Comparison of ENCODE assay signal across 1 cellular context in the genomic region with DNA sequence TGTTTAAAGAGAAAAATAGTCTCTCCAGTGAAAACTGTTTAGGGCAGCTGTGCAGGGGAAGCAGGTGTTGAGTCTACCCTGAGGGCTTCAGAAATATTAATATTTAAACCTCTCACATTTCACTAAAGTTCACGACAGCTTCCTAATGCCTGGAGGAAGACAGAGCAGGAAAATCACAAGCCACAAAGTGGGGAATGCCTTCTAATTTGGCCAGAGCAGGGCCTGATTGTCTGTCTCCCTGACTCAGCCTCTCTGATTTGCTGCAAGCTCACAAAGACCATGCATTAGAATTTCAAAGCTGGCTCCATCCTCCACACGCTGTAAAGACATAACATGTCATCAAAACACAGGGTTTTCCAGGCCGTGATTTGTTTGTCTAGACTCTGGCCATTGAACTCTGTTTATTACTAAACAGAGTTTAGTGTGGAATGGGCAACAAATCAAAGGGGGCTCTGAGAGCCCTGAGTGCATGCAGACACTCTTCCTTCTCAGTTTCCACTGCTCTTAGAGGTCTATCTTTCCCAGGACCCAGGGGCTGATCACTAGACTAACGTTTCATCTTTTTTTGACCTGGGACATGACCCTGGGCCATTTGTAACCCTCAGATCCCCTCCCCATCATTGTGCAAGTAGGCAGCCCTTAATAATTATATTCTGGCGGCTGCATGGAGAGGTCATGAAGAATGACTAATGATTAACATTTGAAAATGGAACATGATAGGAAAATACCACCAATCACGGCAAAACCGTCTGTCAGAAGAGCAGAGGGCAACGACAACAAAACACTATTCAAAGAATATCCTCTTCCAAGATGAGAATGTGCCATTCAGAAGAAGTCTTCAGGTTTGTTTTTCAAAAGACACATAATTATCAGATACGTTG.
TF ChIP-seq lines count a peak whose summit lies in the region.

No MANE protein-coding gene starts in this region.

TF ChIP-seq in HepG2, 621 proteins besides CTCF, POLR2A, EP300 and RAD21 (continued from another document and continues in another):
- TF ChIP-seq NBN (conservative IDR thresholded peaks at IDR 0.05) (no peak), PLRG1 (conservative IDR thresholded peaks at IDR 0.05) (no peak), HNRNPUL1 (IDR thresholded peaks at IDR 0.05; ENCODE audit: low read depth, low read length) (peak; percentile 92; the same call in 1 of the 2 replicates), AGO2 (optimal IDR thresholded peaks at IDR 0.05; ENCODE audit: low read depth, low read length) (no peak), ARNT2 (CRISPR knock-in tag; IDR thresholded peaks at IDR 0.05; ENCODE audit: low read depth) (peak; percentile 49), ZSCAN22 (CRISPR knock-in tag; IDR thresholded peaks at IDR 0.05) (no peak), ZNF792 (CRISPR knock-in tag; IDR thresholded peaks at IDR 0.05) (0 out of 2 replicates have a peak, but pooled peaks have one; percentile 38), ZNF205 (CRISPR knock-in tag; IDR thresholded peaks at IDR 0.05) (no peak), SMAD9 (CRISPR knock-in tag; IDR thresholded peaks at IDR 0.05) (no peak), ZNF101 (CRISPR knock-in tag; IDR thresholded peaks at IDR 0.05; ENCODE audit: borderline replicate concordance, low read depth) (no peak), ZNF644 (CRISPR knock-in tag; IDR thresholded peaks at IDR 0.05; ENCODE audit: low read depth) (peak; percentile 13; the same call in 1 of the 2 replicates), POLR2G (IDR thresholded peaks at IDR 0.05; ENCODE audit: low read depth, low read length) (peak; percentile 65), MYNN (CRISPR knock-in tag; IDR thresholded peaks at IDR 0.05; ENCODE audit: low read depth) (no peak), RFX5 (IDR thresholded peaks at IDR 0.05; ENCODE audit: low read depth, low read length) (no peak), SP5 (CRISPR knock-in tag; IDR thresholded peaks at IDR 0.05; ENCODE audit: borderline replicate concordance, low read depth) (peak; percentile 98), MAFK (conservative IDR thresholded peaks at IDR 0.05 in 1 of 2, IDR thresholded peaks at IDR 0.05 in 1 of 2; ENCODE audit: low read length in 2 of 2) (no peak)
- TF ChIP-seq, protein P1, sequence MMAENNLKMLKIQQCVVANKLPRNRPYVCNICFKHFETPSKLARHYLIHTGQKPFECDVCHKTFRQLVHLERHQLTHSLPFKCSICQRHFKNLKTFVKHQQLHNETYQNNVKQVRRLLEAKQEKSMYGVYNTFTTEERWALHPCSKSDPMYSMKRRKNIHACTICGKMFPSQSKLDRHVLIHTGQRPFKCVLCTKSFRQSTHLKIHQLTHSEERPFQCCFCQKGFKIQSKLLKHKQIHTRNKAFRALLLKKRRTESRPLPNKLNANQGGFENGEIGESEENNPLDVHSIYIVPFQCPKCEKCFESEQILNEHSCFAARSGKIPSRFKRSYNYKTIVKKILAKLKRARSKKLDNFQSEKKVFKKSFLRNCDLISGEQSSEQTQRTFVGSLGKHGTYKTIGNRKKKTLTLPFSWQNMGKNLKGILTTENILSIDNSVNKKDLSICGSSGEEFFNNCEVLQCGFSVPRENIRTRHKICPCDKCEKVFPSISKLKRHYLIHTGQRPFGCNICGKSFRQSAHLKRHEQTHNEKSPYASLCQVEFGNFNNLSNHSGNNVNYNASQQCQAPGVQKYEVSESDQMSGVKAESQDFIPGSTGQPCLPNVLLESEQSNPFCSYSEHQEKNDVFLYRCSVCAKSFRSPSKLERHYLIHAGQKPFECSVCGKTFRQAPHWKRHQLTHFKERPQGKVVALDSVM (CRISPR knock-in tag; IDR thresholded peaks at IDR 0.05) = 0 out of 2 replicates have a peak, but pooled peaks have one; percentile 15
- TF ChIP-seq, protein P2, sequence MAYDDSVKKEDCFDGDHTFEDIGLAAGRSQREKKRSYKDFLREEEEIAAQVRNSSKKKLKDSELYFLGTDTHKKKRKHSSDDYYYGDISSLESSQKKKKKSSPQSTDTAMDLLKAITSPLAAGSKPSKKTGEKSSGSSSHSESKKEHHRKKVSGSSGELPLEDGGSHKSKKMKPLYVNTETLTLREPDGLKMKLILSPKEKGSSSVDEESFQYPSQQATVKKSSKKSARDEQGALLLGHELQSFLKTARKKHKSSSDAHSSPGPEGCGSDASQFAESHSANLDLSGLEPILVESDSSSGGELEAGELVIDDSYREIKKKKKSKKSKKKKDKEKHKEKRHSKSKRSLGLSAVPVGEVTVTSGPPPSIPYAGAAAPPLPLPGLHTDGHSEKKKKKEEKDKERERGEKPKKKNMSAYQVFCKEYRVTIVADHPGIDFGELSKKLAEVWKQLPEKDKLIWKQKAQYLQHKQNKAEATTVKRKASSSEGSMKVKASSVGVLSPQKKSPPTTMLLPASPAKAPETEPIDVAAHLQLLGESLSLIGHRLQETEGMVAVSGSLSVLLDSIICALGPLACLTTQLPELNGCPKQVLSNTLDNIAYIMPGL (CRISPR knock-in tag; IDR thresholded peaks at IDR 0.05; ENCODE audit: borderline replicate concordance in 1 of 2, low read depth in 1 of 2) = 0 out of 4 replicates have a peak, but pooled peaks of 1 of the 2 experiments have one; percentile 26
- TF ChIP-seq, protein P3, sequence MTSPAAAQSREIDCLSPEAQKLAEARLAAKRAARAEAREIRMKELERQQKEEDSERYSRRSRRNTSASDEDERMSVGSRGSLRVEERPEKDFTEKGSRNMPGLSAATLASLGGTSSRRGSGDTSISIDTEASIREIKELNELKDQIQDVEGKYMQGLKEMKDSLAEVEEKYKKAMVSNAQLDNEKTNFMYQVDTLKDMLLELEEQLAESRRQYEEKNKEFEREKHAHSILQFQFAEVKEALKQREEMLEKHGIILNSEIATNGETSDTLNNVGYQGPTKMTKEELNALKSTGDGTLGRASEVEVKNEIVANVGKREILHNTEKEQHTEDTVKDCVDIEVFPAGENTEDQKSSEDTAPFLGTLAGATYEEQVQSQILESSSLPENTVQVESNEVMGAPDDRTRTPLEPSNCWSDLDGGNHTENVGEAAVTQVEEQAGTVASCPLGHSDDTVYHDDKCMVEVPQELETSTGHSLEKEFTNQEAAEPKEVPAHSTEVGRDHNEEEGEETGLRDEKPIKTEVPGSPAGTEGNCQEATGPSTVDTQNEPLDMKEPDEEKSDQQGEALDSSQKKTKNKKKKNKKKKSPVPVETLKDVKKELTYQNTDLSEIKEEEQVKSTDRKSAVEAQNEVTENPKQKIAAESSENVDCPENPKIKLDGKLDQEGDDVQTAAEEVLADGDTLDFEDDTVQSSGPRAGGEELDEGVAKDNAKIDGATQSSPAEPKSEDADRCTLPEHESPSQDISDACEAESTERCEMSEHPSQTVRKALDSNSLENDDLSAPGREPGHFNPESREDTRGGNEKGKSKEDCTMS (CRISPR knock-in tag; conservative IDR thresholded peaks at IDR 0.05) = no peak
- TF ChIP-seq, protein P4, sequence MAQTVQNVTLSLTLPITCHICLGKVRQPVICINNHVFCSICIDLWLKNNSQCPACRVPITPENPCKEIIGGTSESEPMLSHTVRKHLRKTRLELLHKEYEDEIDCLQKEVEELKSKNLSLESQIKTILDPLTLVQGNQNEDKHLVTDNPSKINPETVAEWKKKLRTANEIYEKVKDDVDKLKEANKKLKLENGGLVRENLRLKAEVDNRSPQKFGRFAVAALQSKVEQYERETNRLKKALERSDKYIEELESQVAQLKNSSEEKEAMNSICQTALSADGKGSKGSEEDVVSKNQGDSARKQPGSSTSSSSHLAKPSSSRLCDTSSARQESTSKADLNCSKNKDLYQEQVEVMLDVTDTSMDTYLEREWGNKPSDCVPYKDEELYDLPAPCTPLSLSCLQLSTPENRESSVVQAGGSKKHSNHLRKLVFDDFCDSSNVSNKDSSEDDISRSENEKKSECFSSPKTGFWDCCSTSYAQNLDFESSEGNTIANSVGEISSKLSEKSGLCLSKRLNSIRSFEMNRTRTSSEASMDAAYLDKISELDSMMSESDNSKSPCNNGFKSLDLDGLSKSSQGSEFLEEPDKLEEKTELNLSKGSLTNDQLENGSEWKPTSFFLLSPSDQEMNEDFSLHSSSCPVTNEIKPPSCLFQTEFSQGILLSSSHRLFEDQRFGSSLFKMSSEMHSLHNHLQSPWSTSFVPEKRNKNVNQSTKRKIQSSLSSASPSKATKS (CRISPR knock-in tag; IDR thresholded peaks at IDR 0.05) = no peak
- TF ChIP-seq, protein P5, sequence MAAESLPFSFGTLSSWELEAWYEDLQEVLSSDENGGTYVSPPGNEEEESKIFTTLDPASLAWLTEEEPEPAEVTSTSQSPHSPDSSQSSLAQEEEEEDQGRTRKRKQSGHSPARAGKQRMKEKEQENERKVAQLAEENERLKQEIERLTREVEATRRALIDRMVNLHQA (CRISPR knock-in tag; IDR thresholded peaks at IDR 0.05) = no peak
- TF ChIP-seq, protein P6, sequence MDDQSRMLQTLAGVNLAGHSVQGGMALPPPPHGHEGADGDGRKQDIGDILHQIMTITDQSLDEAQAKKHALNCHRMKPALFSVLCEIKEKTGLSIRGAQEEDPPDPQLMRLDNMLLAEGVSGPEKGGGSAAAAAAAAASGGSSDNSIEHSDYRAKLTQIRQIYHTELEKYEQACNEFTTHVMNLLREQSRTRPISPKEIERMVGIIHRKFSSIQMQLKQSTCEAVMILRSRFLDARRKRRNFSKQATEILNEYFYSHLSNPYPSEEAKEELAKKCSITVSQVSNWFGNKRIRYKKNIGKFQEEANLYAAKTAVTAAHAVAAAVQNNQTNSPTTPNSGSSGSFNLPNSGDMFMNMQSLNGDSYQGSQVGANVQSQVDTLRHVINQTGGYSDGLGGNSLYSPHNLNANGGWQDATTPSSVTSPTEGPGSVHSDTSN (CRISPR knock-in tag; IDR thresholded peaks at IDR 0.05; ENCODE audit: borderline replicate concordance) = no peak
- TF ChIP-seq, protein P7, sequence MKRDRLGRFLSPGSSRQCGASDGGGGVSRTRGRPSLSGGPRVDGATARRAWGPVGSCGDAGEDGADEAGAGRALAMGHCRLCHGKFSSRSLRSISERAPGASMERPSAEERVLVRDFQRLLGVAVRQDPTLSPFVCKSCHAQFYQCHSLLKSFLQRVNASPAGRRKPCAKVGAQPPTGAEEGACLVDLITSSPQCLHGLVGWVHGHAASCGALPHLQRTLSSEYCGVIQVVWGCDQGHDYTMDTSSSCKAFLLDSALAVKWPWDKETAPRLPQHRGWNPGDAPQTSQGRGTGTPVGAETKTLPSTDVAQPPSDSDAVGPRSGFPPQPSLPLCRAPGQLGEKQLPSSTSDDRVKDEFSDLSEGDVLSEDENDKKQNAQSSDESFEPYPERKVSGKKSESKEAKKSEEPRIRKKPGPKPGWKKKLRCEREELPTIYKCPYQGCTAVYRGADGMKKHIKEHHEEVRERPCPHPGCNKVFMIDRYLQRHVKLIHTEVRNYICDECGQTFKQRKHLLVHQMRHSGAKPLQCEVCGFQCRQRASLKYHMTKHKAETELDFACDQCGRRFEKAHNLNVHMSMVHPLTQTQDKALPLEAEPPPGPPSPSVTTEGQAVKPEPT (CRISPR knock-in tag; IDR thresholded peaks at IDR 0.05; ENCODE audit: low read depth) = no peak
- TF ChIP-seq, protein P8, sequence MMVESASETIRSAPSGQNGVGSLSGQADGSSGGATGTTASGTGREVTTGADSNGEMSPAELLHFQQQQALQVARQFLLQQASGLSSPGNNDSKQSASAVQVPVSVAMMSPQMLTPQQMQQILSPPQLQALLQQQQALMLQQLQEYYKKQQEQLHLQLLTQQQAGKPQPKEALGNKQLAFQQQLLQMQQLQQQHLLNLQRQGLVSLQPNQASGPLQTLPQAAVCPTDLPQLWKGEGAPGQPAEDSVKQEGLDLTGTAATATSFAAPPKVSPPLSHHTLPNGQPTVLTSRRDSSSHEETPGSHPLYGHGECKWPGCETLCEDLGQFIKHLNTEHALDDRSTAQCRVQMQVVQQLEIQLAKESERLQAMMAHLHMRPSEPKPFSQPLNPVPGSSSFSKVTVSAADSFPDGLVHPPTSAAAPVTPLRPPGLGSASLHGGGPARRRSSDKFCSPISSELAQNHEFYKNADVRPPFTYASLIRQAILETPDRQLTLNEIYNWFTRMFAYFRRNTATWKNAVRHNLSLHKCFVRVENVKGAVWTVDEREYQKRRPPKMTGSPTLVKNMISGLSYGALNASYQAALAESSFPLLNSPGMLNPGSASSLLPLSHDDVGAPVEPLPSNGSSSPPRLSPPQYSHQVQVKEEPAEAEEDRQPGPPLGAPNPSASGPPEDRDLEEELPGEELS (CRISPR knock-in tag; IDR thresholded peaks at IDR 0.05) = peak; percentile 95
- TF ChIP-seq, protein P9, sequence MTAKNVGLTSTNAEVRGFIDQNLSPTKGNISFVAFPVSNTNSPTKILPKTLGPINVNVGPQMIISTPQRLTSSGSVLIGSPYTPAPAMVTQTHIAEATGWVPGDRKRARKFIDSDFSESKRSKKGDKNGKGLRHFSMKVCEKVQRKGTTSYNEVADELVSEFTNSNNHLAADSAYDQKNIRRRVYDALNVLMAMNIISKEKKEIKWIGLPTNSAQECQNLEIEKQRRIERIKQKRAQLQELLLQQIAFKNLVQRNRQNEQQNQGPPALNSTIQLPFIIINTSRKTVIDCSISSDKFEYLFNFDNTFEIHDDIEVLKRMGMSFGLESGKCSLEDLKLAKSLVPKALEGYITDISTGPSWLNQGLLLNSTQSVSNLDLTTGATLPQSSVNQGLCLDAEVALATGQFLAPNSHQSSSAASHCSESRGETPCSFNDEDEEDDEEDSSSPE (CRISPR knock-in tag; IDR thresholded peaks at IDR 0.05) = 0 out of 2 replicates have a peak, but pooled peaks have one; percentile 11
- TF ChIP-seq, protein P10, sequence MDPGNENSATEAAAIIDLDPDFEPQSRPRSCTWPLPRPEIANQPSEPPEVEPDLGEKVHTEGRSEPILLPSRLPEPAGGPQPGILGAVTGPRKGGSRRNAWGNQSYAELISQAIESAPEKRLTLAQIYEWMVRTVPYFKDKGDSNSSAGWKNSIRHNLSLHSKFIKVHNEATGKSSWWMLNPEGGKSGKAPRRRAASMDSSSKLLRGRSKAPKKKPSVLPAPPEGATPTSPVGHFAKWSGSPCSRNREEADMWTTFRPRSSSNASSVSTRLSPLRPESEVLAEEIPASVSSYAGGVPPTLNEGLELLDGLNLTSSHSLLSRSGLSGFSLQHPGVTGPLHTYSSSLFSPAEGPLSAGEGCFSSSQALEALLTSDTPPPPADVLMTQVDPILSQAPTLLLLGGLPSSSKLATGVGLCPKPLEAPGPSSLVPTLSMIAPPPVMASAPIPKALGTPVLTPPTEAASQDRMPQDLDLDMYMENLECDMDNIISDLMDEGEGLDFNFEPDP (CRISPR knock-in tag; conservative IDR thresholded peaks at IDR 0.05) = no peak
- TF ChIP-seq, protein P11, sequence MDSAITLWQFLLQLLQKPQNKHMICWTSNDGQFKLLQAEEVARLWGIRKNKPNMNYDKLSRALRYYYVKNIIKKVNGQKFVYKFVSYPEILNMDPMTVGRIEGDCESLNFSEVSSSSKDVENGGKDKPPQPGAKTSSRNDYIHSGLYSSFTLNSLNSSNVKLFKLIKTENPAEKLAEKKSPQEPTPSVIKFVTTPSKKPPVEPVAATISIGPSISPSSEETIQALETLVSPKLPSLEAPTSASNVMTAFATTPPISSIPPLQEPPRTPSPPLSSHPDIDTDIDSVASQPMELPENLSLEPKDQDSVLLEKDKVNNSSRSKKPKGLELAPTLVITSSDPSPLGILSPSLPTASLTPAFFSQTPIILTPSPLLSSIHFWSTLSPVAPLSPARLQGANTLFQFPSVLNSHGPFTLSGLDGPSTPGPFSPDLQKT (CRISPR knock-in tag; IDR thresholded peaks at IDR 0.05; ENCODE audit: borderline replicate concordance) = no peak
- TF ChIP-seq, protein P12, sequence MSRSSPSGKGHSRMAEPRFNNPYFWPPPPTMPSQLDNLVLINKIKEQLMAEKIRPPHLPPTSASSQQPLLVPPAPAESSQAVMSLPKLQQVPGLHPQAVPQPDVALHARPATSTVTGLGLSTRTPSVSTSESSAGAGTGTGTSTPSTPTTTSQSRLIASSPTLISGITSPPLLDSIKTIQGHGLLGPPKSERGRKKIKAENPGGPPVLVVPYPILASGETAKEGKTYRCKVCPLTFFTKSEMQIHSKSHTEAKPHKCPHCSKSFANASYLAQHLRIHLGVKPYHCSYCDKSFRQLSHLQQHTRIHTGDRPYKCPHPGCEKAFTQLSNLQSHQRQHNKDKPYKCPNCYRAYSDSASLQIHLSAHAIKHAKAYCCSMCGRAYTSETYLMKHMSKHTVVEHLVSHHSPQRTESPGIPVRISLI (CRISPR knock-in tag; IDR thresholded peaks at IDR 0.05; ENCODE audit: borderline replicate concordance) = peak; percentile 72
